21 cellular contexts compared by ENCODE assay signal in the genomic region with DNA sequence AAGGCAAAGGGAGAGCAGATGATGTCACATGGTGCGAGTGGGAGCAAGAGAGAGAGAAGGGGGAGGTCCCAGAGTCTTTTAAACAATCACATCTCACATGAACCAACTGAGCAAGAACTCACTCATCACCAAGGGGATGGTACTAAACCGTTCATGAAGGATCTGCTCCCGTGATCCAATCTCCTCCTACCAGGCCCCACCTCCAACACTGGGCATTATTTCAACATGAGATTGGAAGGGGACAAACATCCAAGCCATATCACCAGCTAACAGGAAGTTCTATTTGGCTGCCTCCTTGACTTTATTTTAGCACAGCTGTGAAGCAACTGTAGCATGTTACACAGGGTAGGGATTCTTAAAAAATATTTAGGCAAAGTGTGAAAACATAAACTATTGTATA.
DNase-seq lines count a peak whose midpoint lies in the region; ATAC-seq and TF ChIP-seq lines count a peak whose summit lies in the region.
"Had no signal": no experiment of that assay in that cellular context is flagged by ENCODE, and none has a peak within 500 bp of the region (broad histone marks: within the 10 kb centered on the region; RNA-seq: fewer than 3 reads in every experiment).

No MANE protein-coding gene starts in this region.

- H4K20me1 ChIP-seq in PC-9 (ENCODE audit: insufficient read depth): no peaks in the 10 kb centered on the region

- H3K27ac ChIP-seq in PC-9: peak overlapping the region; percentile 93
- H3K27ac ChIP-seq: brain microvascular endothelial cell had no signal

- H3K4me3 ChIP-seq in PC-9: peak overlapping the region; percentile 31; the same call in 1 of the 2 replicates
- no peak overlapping the region for H3K4me3 ChIP-seq in fibroblast of pulmonary artery (replicated peaks; ENCODE audit: low read depth, low read length)
- H3K4me3 ChIP-seq: HAP-1 had no signal

- TF ChIP-seq CTCF in Calu3 (IDR thresholded peaks at IDR 0.05; ENCODE audit: unreplicated experiment) (no peak), PC-9 (conservative IDR thresholded peaks at IDR 0.05) (no peak), fibroblast of pulmonary artery (IDR thresholded peaks at IDR 0.05; ENCODE audit: low read length, missing control alignments) (no peak)

- CTCF ChIA-PET in Calu3 (lab: Charles Lee) (no interaction called here), PC-9 (lab: Charles Lee) (no interaction called here)

- no peaks in the 10 kb centered on the region for H3K36me3 ChIP-seq in PC-9 (ENCODE audit: low read depth)
- H3K36me3 ChIP-seq: brain microvascular endothelial cell, HAP-1 had no signal

- POLR2A ChIA-PET in PC-9 (lab: Charles Lee; ENCODE audit: unreplicated experiment): no interaction called here

- H3K27me3 ChIP-seq in PC-9 (ENCODE audit: insufficient read depth, low read depth): no peaks in the 10 kb centered on the region
- H3K27me3 ChIP-seq: brain microvascular endothelial cell had no signal

- H3K4me1 Mint-ChIP-seq in Calu3 (ENCODE audit: low read depth, unreplicated experiment): peaks cover 24% of the 10 kb centered on the region
- H3K4me1 Mint-ChIP-seq: mesothelial cell of epicardium, natural killer cell had no signal

- no peaks in the 10 kb centered on the region for H3K27me3 Mint-ChIP-seq in Calu3 (ENCODE audit: unreplicated experiment)
- H3K27me3 Mint-ChIP-seq: CD4-positive, alpha-beta T cell; dendritic cell treated with granulocyte-macrophage colony-stimulating factor and Interleukin-4, amounts not matched to agents 40 ng/mL and 50 ng/mL, for 4 days had no signal

- H3K9me3 Mint-ChIP-seq in Calu3 (ENCODE audit: low read depth, unreplicated experiment): no peaks in the 10 kb centered on the region
- H3K9me3 Mint-ChIP-seq: activated T-helper 2 cell treated with anti-CD3 and anti-CD28 coated beads, Interferon-gamma antibody, Interleukin-2, Interleukin-4, amounts not matched to agents 10 μg/mL and 5 μg/mL and 100 μg/mL, durations not matched to agents 14 hours and 24 hours and 36 hours; CD4-positive, alpha-beta T cell; dendritic cell treated with granulocyte-macrophage colony-stimulating factor and Interleukin-4, amounts not matched to agents 40 ng/mL and 50 ng/mL, for 4 days; mesothelial cell of epicardium; natural killer cell had no signal

- ATAC-seq in sciatic nerve (peak; percentile 44), GM18868 (IDR thresholded peaks at IDR 0.05; ENCODE audit: unreplicated experiment) (no peak)
- ATAC-seq: natural killer cell had no signal

- H3K4me2 ChIP-seq in PC-9: peak overlapping the region; percentile 72

- peak overlapping the region; percentile 5 for H3K27ac Mint-ChIP-seq in Calu3 (ENCODE audit: unreplicated experiment)
- H3K27ac Mint-ChIP-seq: activated T-helper 2 cell treated with anti-CD3 and anti-CD28 coated beads, Interferon-gamma antibody, Interleukin-2, Interleukin-4, amounts not matched to agents 10 μg/mL and 5 μg/mL and 100 μg/mL, durations not matched to agents 14 hours and 24 hours and 36 hours; CD4-positive, alpha-beta T cell; dendritic cell treated with granulocyte-macrophage colony-stimulating factor and Interleukin-4, amounts not matched to agents 40 ng/mL and 50 ng/mL, for 4 days; mesothelial cell of epicardium; natural killer cell had no signal

- 0 out of 2 replicates have a peak, but pooled peaks cover 7% of the 10 kb centered on the region for H3F3A ChIP-seq in PC-9 (ENCODE audit: insufficient read depth, low read depth)

- intact Hi-C loops in Calu3 (cut with micrococcal nuclease; ENCODE audit: unreplicated experiment): no loop called here
- intact Hi-C loops in PC-9 (cut with micrococcal nuclease; ENCODE audit: unreplicated experiment): no loop called here
- intact Hi-C loops in sciatic nerve (cut with DNase I): no loop called here

- no peaks in the 10 kb centered on the region for H3K9me2 ChIP-seq in PC-9 (ENCODE audit: insufficient read depth)

- H3K36me3 Mint-ChIP-seq in Calu3 (ENCODE audit: insufficient read depth, unreplicated experiment): no peaks in the 10 kb centered on the region
- H3K36me3 Mint-ChIP-seq: mesothelial cell of epicardium, natural killer cell had no signal

- BruUV-seq in Calu3 (replicated peaks; lab: Mats Ljungman, UMichigan) (no TSS peak), PC-9 (replicated peaks; lab: Mats Ljungman, UMichigan) (no TSS peak)

- H3K79me2 ChIP-seq in PC-9 (ENCODE audit: low read depth): no peaks in the 10 kb centered on the region

- H3K4me3 Mint-ChIP-seq in Calu3 (ENCODE audit: low read depth, unreplicated experiment): no peak overlapping the region
- H3K4me3 Mint-ChIP-seq: CD4-positive, alpha-beta T cell; dendritic cell treated with granulocyte-macrophage colony-stimulating factor and Interleukin-4, amounts not matched to agents 40 ng/mL and 50 ng/mL, for 4 days; mesothelial cell of epicardium; natural killer cell had no signal

- peaks cover 4% of the 10 kb centered on the region; the same call in 1 of the 2 replicates for H3K9me3 ChIP-seq in PC-9 (ENCODE audit: insufficient read depth, low read depth)
- H3K9me3 ChIP-seq: HAP-1 had no signal

- H2AFZ ChIP-seq in PC-9: peak overlapping the region; percentile 76

- peaks cover 24% of the 10 kb centered on the region for H3K4me1 ChIP-seq in PC-9 (replicated peaks; ENCODE audit: insufficient read depth)
- H3K4me1 ChIP-seq: HAP-1 had no signal

- DNase-seq in Calu3 (no peak), PC-9 (no peak), fibroblast of pulmonary artery (ENCODE audit: low read depth) (peak; percentile 66), sciatic nerve (ENCODE audit: low spot score) (no peak), cerebellum (ENCODE audit: low spot score) (no peak), dermis blood vessel endothelial cell (no peak), NCI-H748 (lab: John Stamatoyannopoulos, UW; ENCODE audit: unreplicated experiment) (no peak)
- DNase-seq: activated CD4-positive, alpha-beta T cell treated with anti-CD3 and anti-CD28 coated beads for 48 hours; brain microvascular endothelial cell; CD4-positive, alpha-beta T cell; natural killer cell; NCI-H1105; NCI-H2081 treated with DMSO at 0.1 percent for 48 hours; NCI-H446 treated with DMSO at 0.1 percent for 48 hours; stimulated activated CD4-positive, alpha-beta T cell treated with anti-CD3 and anti-CD28 coated beads, Interleukin-15, amount 100 ng/mL, for 24 hours; substantia nigra had no signal
